ENCODE assay signal across 1 cellular context in the genomic region with DNA sequence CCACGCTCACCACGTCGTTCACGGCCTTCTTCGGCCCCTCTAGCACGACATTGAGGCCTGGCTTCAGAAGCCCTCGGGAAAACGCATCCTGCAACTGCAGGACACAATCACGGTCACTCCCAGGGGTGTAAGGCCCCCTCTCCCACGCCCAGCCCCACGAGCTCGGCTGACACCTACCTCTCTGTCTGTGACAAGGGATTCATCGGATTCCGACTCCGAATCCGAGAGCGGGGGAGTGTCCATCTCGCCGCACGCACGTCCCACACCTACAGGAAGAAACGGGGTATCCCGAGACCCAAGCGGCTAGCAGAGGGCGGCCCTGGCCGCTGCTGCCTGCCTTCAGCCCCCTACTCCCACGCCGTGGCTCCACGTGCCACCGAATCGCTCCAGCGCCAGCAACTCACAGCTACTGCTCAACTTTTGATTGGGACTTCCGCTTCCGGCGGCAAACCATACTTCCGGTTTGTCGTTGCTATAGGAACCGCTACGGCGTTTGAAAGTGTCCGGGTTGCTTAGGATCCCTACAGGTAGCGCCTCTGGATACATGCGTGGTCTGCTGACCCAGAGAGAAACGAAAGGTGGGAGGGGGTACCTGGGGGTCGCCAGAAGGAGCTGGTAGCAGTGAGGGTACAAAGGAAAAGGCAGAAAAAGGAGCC.
TF ChIP-seq lines count a peak whose summit lies in the region.

CFAP57 (plus strand) TSS at position 455 of the 656 bp plus-strand sequence. CDS start 424 bp downstream, outside the sequence.
A gene with protein sequence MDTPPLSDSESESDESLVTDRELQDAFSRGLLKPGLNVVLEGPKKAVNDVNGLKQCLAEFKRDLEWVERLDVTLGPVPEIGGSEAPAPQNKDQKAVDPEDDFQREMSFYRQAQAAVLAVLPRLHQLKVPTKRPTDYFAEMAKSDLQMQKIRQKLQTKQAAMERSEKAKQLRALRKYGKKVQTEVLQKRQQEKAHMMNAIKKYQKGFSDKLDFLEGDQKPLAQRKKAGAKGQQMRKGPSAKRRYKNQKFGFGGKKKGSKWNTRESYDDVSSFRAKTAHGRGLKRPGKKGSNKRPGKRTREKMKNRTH (minus strand): TSS at position 415 of the 656 bp plus-strand sequence. CDS start 172 bp downstream, at position 243.

TF ChIP-seq in HepG2, 621 proteins besides CTCF, POLR2A, EP300 and RAD21 (continued from another document and continues in another):
- TF ChIP-seq ZNF577 (CRISPR knock-in tag; IDR thresholded peaks at IDR 0.05; ENCODE audit: borderline replicate concordance, low read depth) (no peak), ZEB1 (IDR thresholded peaks at IDR 0.05; ENCODE audit: insufficient replicate concordance, low read depth) (no peak), ZSCAN30 (CRISPR knock-in tag; IDR thresholded peaks at IDR 0.05) (no peak), ZNF513 (CRISPR knock-in tag; conservative IDR thresholded peaks at IDR 0.05) (no peak; the same call in 1 of the 2 replicates), ZNF260 (CRISPR knock-in tag; IDR thresholded peaks at IDR 0.05; ENCODE audit: borderline replicate concordance, low read depth) (no peak), ZNF616 (CRISPR knock-in tag; IDR thresholded peaks at IDR 0.05; ENCODE audit: low read depth) (no peak), EED (CRISPR knock-in tag; IDR thresholded peaks at IDR 0.05) (no peak), PLRG1 (conservative IDR thresholded peaks at IDR 0.05) (no peak), ZNF33B (CRISPR knock-in tag; IDR thresholded peaks at IDR 0.05) (no peak), MATR3 (CRISPR knock-in tag; IDR thresholded peaks at IDR 0.05) (no peak), ZBTB3 (CRISPR knock-in tag; IDR thresholded peaks at IDR 0.05; ENCODE audit: borderline replicate concordance, low read depth) (no peak), SETDB1 (CRISPR knock-in tag; IDR thresholded peaks at IDR 0.05; ENCODE audit: borderline replicate concordance) (no peak), ZNF883 (CRISPR knock-in tag; IDR thresholded peaks at IDR 0.05; ENCODE audit: not compliant biosample characterization) (no peak), NR2F2 (IDR thresholded peaks at IDR 0.05; ENCODE audit: borderline replicate concordance, low read depth) (no peak), DR1 (CRISPR knock-in tag; IDR thresholded peaks at IDR 0.05) (peak; percentile 35; the same call in 1 of the 2 replicates), ZNF333 (CRISPR knock-in tag; IDR thresholded peaks at IDR 0.05; ENCODE audit: borderline replicate concordance) (no peak; the same call in 1 of the 2 replicates), CHCHD3 (CRISPR knock-in tag; IDR thresholded peaks at IDR 0.05) (no peak), PRMT3 (CRISPR knock-in tag; IDR thresholded peaks at IDR 0.05; ENCODE audit: borderline replicate concordance, low read depth) (no peak), SYNCRIP (IDR thresholded peaks at IDR 0.05; ENCODE audit: insufficient read depth, low read depth, low read length) (no peak), NCOA5 (CRISPR knock-in tag; IDR thresholded peaks at IDR 0.05) (no peak), ZFP62 (CRISPR knock-in tag; IDR thresholded peaks at IDR 0.05) (no peak), ZNF124 (CRISPR knock-in tag; IDR thresholded peaks at IDR 0.05) (no peak), PLSCR1 (CRISPR knock-in tag; IDR thresholded peaks at IDR 0.05; ENCODE audit: borderline replicate concordance) (no peak; the same call in 1 of the 2 replicates), ONECUT2 (CRISPR knock-in tag; IDR thresholded peaks at IDR 0.05) (0 out of 2 replicates have a peak, but pooled peaks have one; percentile 41), ZNF256 (CRISPR knock-in tag; conservative IDR thresholded peaks at IDR 0.05) (no peak; the same call in 1 of the 2 replicates), ZNF782 (CRISPR knock-in tag; IDR thresholded peaks at IDR 0.05; ENCODE audit: borderline replicate concordance) (no peak), MZF1 (CRISPR knock-in tag; IDR thresholded peaks at IDR 0.05; ENCODE audit: borderline replicate concordance) (no peak), IRX3 (CRISPR knock-in tag; IDR thresholded peaks at IDR 0.05; ENCODE audit: borderline replicate concordance, low read depth) (no peak), XBP1 (CRISPR knock-in tag; IDR thresholded peaks at IDR 0.05) (no peak), PBX3 (CRISPR knock-in tag; IDR thresholded peaks at IDR 0.05; ENCODE audit: borderline replicate concordance) (no peak), ZNF790 (CRISPR knock-in tag; IDR thresholded peaks at IDR 0.05; ENCODE audit: borderline replicate concordance) (no peak), ATF4 (CRISPR knock-in tag; IDR thresholded peaks at IDR 0.05) (peak in 1 of 2 experiments; percentile 37; a peak in 1 of 4 replicates), PRDM4 (CRISPR knock-in tag; IDR thresholded peaks at IDR 0.05; ENCODE audit: borderline replicate concordance) (no peak), SPEN (CRISPR knock-in tag; IDR thresholded peaks at IDR 0.05; ENCODE audit: low read depth) (peak; percentile 47; the same call in 1 of the 2 replicates), BCL3 (CRISPR knock-in tag; IDR thresholded peaks at IDR 0.05) (no peak)
- TF ChIP-seq, protein P1, sequence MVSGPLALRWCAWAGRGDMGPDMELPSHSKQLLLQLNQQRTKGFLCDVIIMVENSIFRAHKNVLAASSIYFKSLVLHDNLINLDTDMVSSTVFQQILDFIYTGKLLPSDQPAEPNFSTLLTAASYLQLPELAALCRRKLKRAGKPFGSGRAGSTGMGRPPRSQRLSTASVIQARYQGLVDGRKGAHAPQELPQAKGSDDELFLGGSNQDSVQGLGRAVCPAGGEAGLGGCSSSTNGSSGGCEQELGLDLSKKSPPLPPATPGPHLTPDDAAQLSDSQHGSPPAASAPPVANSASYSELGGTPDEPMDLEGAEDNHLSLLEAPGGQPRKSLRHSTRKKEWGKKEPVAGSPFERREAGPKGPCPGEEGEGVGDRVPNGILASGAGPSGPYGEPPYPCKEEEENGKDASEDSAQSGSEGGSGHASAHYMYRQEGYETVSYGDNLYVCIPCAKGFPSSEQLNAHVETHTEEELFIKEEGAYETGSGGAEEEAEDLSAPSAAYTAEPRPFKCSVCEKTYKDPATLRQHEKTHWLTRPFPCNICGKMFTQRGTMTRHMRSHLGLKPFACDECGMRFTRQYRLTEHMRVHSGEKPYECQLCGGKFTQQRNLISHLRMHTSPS (CRISPR knock-in tag; IDR thresholded peaks at IDR 0.05; ENCODE audit: low read depth): no peak
- TF ChIP-seq, protein P2, sequence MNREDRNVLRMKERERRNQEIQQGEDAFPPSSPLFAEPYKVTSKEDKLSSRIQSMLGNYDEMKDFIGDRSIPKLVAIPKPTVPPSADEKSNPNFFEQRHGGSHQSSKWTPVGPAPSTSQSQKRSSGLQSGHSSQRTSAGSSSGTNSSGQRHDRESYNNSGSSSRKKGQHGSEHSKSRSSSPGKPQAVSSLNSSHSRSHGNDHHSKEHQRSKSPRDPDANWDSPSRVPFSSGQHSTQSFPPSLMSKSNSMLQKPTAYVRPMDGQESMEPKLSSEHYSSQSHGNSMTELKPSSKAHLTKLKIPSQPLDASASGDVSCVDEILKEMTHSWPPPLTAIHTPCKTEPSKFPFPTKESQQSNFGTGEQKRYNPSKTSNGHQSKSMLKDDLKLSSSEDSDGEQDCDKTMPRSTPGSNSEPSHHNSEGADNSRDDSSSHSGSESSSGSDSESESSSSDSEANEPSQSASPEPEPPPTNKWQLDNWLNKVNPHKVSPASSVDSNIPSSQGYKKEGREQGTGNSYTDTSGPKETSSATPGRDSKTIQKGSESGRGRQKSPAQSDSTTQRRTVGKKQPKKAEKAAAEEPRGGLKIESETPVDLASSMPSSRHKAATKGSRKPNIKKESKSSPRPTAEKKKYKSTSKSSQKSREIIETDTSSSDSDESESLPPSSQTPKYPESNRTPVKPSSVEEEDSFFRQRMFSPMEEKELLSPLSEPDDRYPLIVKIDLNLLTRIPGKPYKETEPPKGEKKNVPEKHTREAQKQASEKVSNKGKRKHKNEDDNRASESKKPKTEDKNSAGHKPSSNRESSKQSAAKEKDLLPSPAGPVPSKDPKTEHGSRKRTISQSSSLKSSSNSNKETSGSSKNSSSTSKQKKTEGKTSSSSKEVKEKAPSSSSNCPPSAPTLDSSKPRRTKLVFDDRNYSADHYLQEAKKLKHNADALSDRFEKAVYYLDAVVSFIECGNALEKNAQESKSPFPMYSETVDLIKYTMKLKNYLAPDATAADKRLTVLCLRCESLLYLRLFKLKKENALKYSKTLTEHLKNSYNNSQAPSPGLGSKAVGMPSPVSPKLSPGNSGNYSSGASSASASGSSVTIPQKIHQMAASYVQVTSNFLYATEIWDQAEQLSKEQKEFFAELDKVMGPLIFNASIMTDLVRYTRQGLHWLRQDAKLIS (CRISPR knock-in tag; IDR thresholded peaks at IDR 0.05): no peak
- TF ChIP-seq, protein P3, sequence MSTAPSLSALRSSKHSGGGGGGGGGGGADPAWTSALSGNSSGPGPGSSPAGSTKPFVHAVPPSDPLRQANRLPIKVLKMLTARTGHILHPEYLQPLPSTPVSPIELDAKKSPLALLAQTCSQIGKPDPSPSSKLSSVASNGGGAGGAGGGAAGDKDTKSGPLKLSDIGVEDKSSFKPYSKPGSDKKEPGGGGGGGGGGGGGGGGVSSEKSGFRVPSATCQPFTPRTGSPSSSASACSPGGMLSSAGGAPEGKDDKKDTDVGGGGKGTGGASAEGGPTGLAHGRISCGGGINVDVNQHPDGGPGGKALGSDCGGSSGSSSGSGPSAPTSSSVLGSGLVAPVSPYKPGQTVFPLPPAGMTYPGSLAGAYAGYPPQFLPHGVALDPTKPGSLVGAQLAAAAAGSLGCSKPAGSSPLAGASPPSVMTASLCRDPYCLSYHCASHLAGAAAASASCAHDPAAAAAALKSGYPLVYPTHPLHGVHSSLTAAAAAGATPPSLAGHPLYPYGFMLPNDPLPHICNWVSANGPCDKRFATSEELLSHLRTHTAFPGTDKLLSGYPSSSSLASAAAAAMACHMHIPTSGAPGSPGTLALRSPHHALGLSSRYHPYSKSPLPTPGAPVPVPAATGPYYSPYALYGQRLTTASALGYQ (CRISPR knock-in tag; IDR thresholded peaks at IDR 0.05): no peak
- TF ChIP-seq, protein P4, sequence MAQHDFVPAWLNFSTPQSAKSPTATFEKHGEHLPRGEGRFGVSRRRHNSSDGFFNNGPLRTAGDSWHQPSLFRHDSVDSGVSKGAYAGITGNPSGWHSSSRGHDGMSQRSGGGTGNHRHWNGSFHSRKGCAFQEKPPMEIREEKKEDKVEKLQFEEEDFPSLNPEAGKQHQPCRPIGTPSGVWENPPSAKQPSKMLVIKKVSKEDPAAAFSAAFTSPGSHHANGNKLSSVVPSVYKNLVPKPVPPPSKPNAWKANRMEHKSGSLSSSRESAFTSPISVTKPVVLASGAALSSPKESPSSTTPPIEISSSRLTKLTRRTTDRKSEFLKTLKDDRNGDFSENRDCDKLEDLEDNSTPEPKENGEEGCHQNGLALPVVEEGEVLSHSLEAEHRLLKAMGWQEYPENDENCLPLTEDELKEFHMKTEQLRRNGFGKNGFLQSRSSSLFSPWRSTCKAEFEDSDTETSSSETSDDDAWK (CRISPR knock-in tag; IDR thresholded peaks at IDR 0.05): no peak
